ENCODE assay signal across 8 cellular contexts in genomic region chr1:12153181-12153785, GRCh38. TPM values are rescaled to one million over a fixed set of nuclear protein-coding genes. Genes with fewer than 3 reads are reported as not detected.
DNase-seq lines count a peak whose midpoint lies in the region; ATAC-seq, FAIRE-seq and TF ChIP-seq lines count a peak whose summit lies in the region.
"Had no signal": no experiment of that assay in that cellular context is flagged by ENCODE, and none has a peak within 500 bp of the region (broad histone marks: within the 10 kb centered on the region; RNA-seq: fewer than 3 reads in every experiment).

No MANE protein-coding gene starts in this region.

- intact Hi-C loops in naive thymus-derived CD4-positive, alpha-beta T cell (cut with micrococcal nuclease): loop anchor here in 1 of 2 donors (10.0 kb wide), 1 partner anchor 282 kb away; no protein-coding TSS in a partner anchor

- no peaks in the 10 kb centered on the region for H3K9me3 ChIP-seq in naive thymus-derived CD4-positive, alpha-beta T cell (ENCODE audit: control insufficient read depth in 2 of 3, low read length in 3 of 3)

- peak overlapping the region; percentile 19 for H3K27ac ChIP-seq in cingulate gyrus (ENCODE audit: low read depth, low read length)
- H3K27ac ChIP-seq in naive thymus-derived CD4-positive, alpha-beta T cell (ENCODE audit: low read depth, low read length): peak overlapping the region; percentile 74

- FAIRE-seq in GM12891 (lab: Jason Lieb, UNC): no peak
- FAIRE-seq: TTC549 had no signal

- CTCF ChIA-PET in naive thymus-derived CD4-positive, alpha-beta T cell (lab: Charles Lee): interaction anchor here (0.7 to 1.2 kb wide), 2 partner anchors 9 to 45 kb away, joined by 3 read pairs; no protein-coding TSS in a partner anchor

- H3K4me3 ChIP-seq in naive thymus-derived CD4-positive, alpha-beta T cell (ENCODE audit: low read length): no peak overlapping the region

- peaks cover 68 to 72% of the 10 kb centered on the region in 2 donors for H3K4me1 ChIP-seq in naive thymus-derived CD4-positive, alpha-beta T cell (ENCODE audit: control insufficient read depth in 2 of 2, insufficient read depth in 2 of 2, low read length in 2 of 2)

- ATAC-seq in GM18907 (IDR thresholded peaks at IDR 0.05; ENCODE audit: unreplicated experiment): peak; percentile 38
- peak; percentile 79 for ATAC-seq in naive thymus-derived CD4-positive, alpha-beta T cell

- DNase-seq in NOMO-1 (lab: John Stamatoyannopoulos, UW; ENCODE audit: unreplicated experiment in 2 of 2): peak; percentile 75 to 79
- DNase-seq in naive thymus-derived CD4-positive, alpha-beta T cell: no peak
- DNase-seq in activated CD4-positive, CD25-positive, alpha-beta regulatory T cell (lab: John Stamatoyannopoulos, UW): no peak
- DNase-seq in GM12891 (ENCODE audit: insufficient read length, low spot score): no peak
- no peak for DNase-seq in stimulated activated CD4-positive, alpha-beta T cell treated with anti-CD3 and anti-CD28 coated beads, Interleukin-2, amount 100 ng/mL, for 24 hours

- peak overlapping the region; percentile 24 to 96 (median 79) for H3K27ac Mint-ChIP-seq in naive thymus-derived CD4-positive, alpha-beta T cell

- H3K9me3 Mint-ChIP-seq in naive thymus-derived CD4-positive, alpha-beta T cell: peaks cover 0 to 11% (median 2%) of the 10 kb centered on the region in 11 donors

- POLR2A ChIA-PET in naive thymus-derived CD4-positive, alpha-beta T cell (lab: Charles Lee): interaction anchor here (1.7 to 7.9 kb wide), 4 partner anchors 8 to 30 kb away, joined by 6 to 125 read pairs (median 66); no protein-coding TSS in a partner anchor

- H3K36me3 ChIP-seq in naive thymus-derived CD4-positive, alpha-beta T cell (ENCODE audit: control insufficient read depth in 2 of 3, insufficient read depth in 3 of 3, low read length in 3 of 3): no peaks in the 10 kb centered on the region

- no peaks in the 10 kb centered on the region for H3K27me3 ChIP-seq in naive thymus-derived CD4-positive, alpha-beta T cell (ENCODE audit: control insufficient read depth in 2 of 2, insufficient read depth in 2 of 2, low read length in 2 of 2)

- H3K4me3 Mint-ChIP-seq in naive thymus-derived CD4-positive, alpha-beta T cell: peak overlapping the region in 9 of 10 donors; percentile 20 to 73 (median 34)

- no peak; the same call in 1 of the 2 replicates for TF ChIP-seq POLR2A in GM12891 (IDR thresholded peaks at IDR 0.05; ENCODE audit: low read depth, low read length)

- H3K4me1 Mint-ChIP-seq in naive thymus-derived CD4-positive, alpha-beta T cell: peaks cover 70 to 89% (median 84%) of the 10 kb centered on the region in 7 donors

- peaks cover 0 to 31% (median 0%) of the 10 kb centered on the region in 5 donors for H3K36me3 Mint-ChIP-seq in naive thymus-derived CD4-positive, alpha-beta T cell

- no peaks in the 10 kb centered on the region for H3K27me3 Mint-ChIP-seq in naive thymus-derived CD4-positive, alpha-beta T cell

TF ChIP-seq in GM12891, 5 proteins besides CTCF, POLR2A, EP300 and RAD21:
- no peak for TF ChIP-seq POLR2AphosphoS5 (IDR thresholded peaks at IDR 0.05; ENCODE audit: low read depth, low read length)
- no peak for TF ChIP-seq TAF1 (IDR thresholded peaks at IDR 0.05; ENCODE audit: low read depth, low read length)
- TF ChIP-seq PAX5 (IDR thresholded peaks at IDR 0.05; ENCODE audit: insufficient read depth, low read length, severe bottlenecking): no peak
- no peak for TF ChIP-seq POU2F2 (IDR thresholded peaks at IDR 0.05; ENCODE audit: low read depth, low read length)
- no peak for TF ChIP-seq SPI1 (IDR thresholded peaks at IDR 0.05; ENCODE audit: low read depth, low read length)

RNA-seq across cellular contexts. Expression of gene TNFRSF1B, which starts 13.5 kb away (rescaled TPM):
- 100 to 1,000 TPM in 2 of 5 experiments, 10 to 100 TPM in 3; 38.6 to 278 (median 60.3) TPM for total RNA-seq in naive thymus-derived CD4-positive, alpha-beta T cell
- 10 to 100 TPM; 30.1 to 48.2 TPM for polyA plus RNA-seq in naive thymus-derived CD4-positive, alpha-beta T cell
- polyA plus RNA-seq in GM12891 (2012; ENCODE audit: low read depth, missing spikeins): 27.3 TPM

Comparison
In these comparisons a context has a peak if more than half of its experiments do, and no peak if none do; other contexts are left out.
1. DNase-seq: peak in NOMO-1 (2 of 2); none in naive thymus-derived CD4-positive, alpha-beta T cell (0 of 9), activated CD4-positive, CD25-positive, alpha-beta regulatory T cell (0 of 4), GM12891 (single experiment) and stimulated activated CD4-positive, alpha-beta T cell treated with anti-CD3 and anti-CD28 coated beads, Interleukin-2, amount 100 ng/mL, for 24 hours (0 of 2).